ENCODE assay signal across 16 cellular contexts in genomic region chr19:35207391-35207871, GRCh38. TPM values are rescaled to one million over a fixed set of nuclear protein-coding genes. Genes with fewer than 3 reads are reported as not detected.
DNase-seq lines count a peak whose midpoint lies in the region; FAIRE-seq and TF ChIP-seq lines count a peak whose summit lies in the region.
"Had no signal": no experiment of that assay in that cellular context is flagged by ENCODE, and none has a peak within 500 bp of the region (broad histone marks: within the 10 kb centered on the region; RNA-seq: fewer than 3 reads in every experiment).

No MANE protein-coding gene starts in this region.

- H3K27me3 Mint-ChIP-seq in activated naive CD4-positive, alpha-beta T cell treated with anti-CD3 and anti-CD28 coated beads for 36 hours (ENCODE audit: low read depth), result no peaks in the 10 kb centered on the region
- no peaks in the 10 kb centered on the region for H3K27me3 Mint-ChIP-seq in activated CD4-positive, alpha-beta memory T cell treated with anti-CD3 and anti-CD28 coated beads for 36 hours
- no peaks in the 10 kb centered on the region for H3K27me3 Mint-ChIP-seq in stimulated activated naive CD8-positive, alpha-beta T cell treated with anti-CD3 and anti-CD28 coated beads, Interleukin-15, Interleukin-2, amounts not matched to agents 100 ng/mL and 50 ng/mL, for 24 hours
- peaks cover 6% of the 10 kb centered on the region for H3K27me3 Mint-ChIP-seq in chondrocyte (ENCODE audit: low read depth)

- peaks cover 4% of the 10 kb centered on the region for H3K9me3 Mint-ChIP-seq in activated naive CD4-positive, alpha-beta T cell treated with anti-CD3 and anti-CD28 coated beads for 36 hours
- peaks cover 5% of the 10 kb centered on the region for H3K9me3 Mint-ChIP-seq in activated CD4-positive, alpha-beta memory T cell treated with anti-CD3 and anti-CD28 coated beads for 36 hours
- H3K9me3 Mint-ChIP-seq in stimulated activated naive CD8-positive, alpha-beta T cell treated with anti-CD3 and anti-CD28 coated beads, Interleukin-15, Interleukin-2, amounts not matched to agents 100 ng/mL and 50 ng/mL, for 24 hours, result no peaks in the 10 kb centered on the region
- no peaks in the 10 kb centered on the region for H3K9me3 Mint-ChIP-seq in chondrocyte (ENCODE audit: low read depth)

- H3K36me3 Mint-ChIP-seq in activated naive CD4-positive, alpha-beta T cell treated with anti-CD3 and anti-CD28 coated beads for 36 hours (ENCODE audit: low read depth), result no peaks in the 10 kb centered on the region
- peaks cover 2% of the 10 kb centered on the region for H3K36me3 Mint-ChIP-seq in activated CD4-positive, alpha-beta memory T cell treated with anti-CD3 and anti-CD28 coated beads for 36 hours
- H3K36me3 Mint-ChIP-seq in stimulated activated naive CD8-positive, alpha-beta T cell treated with anti-CD3 and anti-CD28 coated beads, Interleukin-15, Interleukin-2, amounts not matched to agents 100 ng/mL and 50 ng/mL, for 24 hours (ENCODE audit: low read depth), result peaks cover 4% of the 10 kb centered on the region
- H3K36me3 Mint-ChIP-seq in chondrocyte (ENCODE audit: low read depth), result no peaks in the 10 kb centered on the region

- no peak overlapping the region for H3K9ac ChIP-seq in colonic mucosa (ENCODE audit: low read depth in 2 of 2, low read length in 2 of 2)

- peak; percentile 31 for DNase-seq in activated naive CD4-positive, alpha-beta T cell treated with anti-CD3 and anti-CD28 coated beads for 36 hours
- DNase-seq in activated naive CD4-positive, alpha-beta T cell (lab: John Stamatoyannopoulos, UW), result no peak
- DNase-seq in activated CD4-positive, alpha-beta memory T cell treated with anti-CD3 and anti-CD28 coated beads for 36 hours, result peak; percentile 48
- DNase-seq in colonic mucosa, result peak; percentile 4
- no peak for DNase-seq in chondrocyte (ENCODE audit: low spot score)
- no peak for DNase-seq in NCI-H1436 (lab: John Stamatoyannopoulos, UW)
- DNase-seq in GM12892 (ENCODE audit: insufficient read length), result no peak
- DNase-seq: ACHN, anterior cingulate cortex, DMS79, left ventricle myocardium inferior, NCI-H446, nucleus accumbens had no signal

- H3K27me3 ChIP-seq in colonic mucosa, result no peaks in the 10 kb centered on the region

- peak overlapping the region; percentile 92 for H3K27ac Mint-ChIP-seq in activated naive CD4-positive, alpha-beta T cell treated with anti-CD3 and anti-CD28 coated beads for 36 hours
- H3K27ac Mint-ChIP-seq in activated CD4-positive, alpha-beta memory T cell treated with anti-CD3 and anti-CD28 coated beads for 36 hours, result peak overlapping the region; percentile 88
- H3K27ac Mint-ChIP-seq in stimulated activated naive CD8-positive, alpha-beta T cell treated with anti-CD3 and anti-CD28 coated beads, Interleukin-15, Interleukin-2, amounts not matched to agents 100 ng/mL and 50 ng/mL, for 24 hours, result peak overlapping the region; percentile 92
- H3K27ac Mint-ChIP-seq in chondrocyte (ENCODE audit: unreplicated experiment), result no peak overlapping the region

- intact Hi-C loops in activated naive CD4-positive, alpha-beta T cell treated with anti-CD3 and anti-CD28 coated beads for 36 hours (cut with micrococcal nuclease), result no loop called here
- intact Hi-C loops in activated CD4-positive, alpha-beta memory T cell treated with anti-CD3 and anti-CD28 coated beads for 36 hours (cut with micrococcal nuclease), result loop anchor here (2.0 kb wide), 1 partner anchor 139 kb away; the partner anchor contains the start of gene FFAR1
- intact Hi-C loops in colonic mucosa (cut with DNase I), result no loop called here

- no peaks in the 10 kb centered on the region for H3K4me1 ChIP-seq in colonic mucosa

- TF ChIP-seq CTCF in colonic mucosa (IDR thresholded peaks at IDR 0.05) (no peak), chondrocyte (IDR thresholded peaks at IDR 0.05) (no peak)

- H3K36me3 ChIP-seq in colonic mucosa, result no peaks in the 10 kb centered on the region
- H3K36me3 ChIP-seq: left ventricle myocardium inferior had no signal

- no peaks in the 10 kb centered on the region for H3K9me3 ChIP-seq in colonic mucosa
- H3K9me3 ChIP-seq: left ventricle myocardium inferior had no signal

- CTCF ChIA-PET in activated naive CD4-positive, alpha-beta T cell treated with anti-CD3 and anti-CD28 coated beads for 36 hours (lab: Charles Lee), result interaction anchor here (1.0 kb wide), 1 partner anchor 53 kb away, joined by 3 read pairs; the partner anchor contains the start of gene FXYD5
- CTCF ChIA-PET in activated CD4-positive, alpha-beta memory T cell treated with anti-CD3 and anti-CD28 coated beads for 36 hours (lab: Charles Lee), result no interaction called here

- H3K4me3 ChIP-seq in colonic mucosa, result no peak overlapping the region
- H3K4me3 ChIP-seq: left ventricle myocardium inferior, smooth muscle cell had no signal

- no peak for FAIRE-seq in GM12892 (lab: Jason Lieb, UNC)

- no peak overlapping the region for H3K27ac ChIP-seq in colonic mucosa
- H3K27ac ChIP-seq: left ventricle myocardium inferior had no signal

- H3K4me3 Mint-ChIP-seq in activated naive CD4-positive, alpha-beta T cell treated with anti-CD3 and anti-CD28 coated beads for 36 hours, result no peak overlapping the region
- H3K4me3 Mint-ChIP-seq in activated CD4-positive, alpha-beta memory T cell treated with anti-CD3 and anti-CD28 coated beads for 36 hours, result peak overlapping the region; percentile 3
- peak overlapping the region; percentile 20 for H3K4me3 Mint-ChIP-seq in stimulated activated naive CD8-positive, alpha-beta T cell treated with anti-CD3 and anti-CD28 coated beads, Interleukin-15, Interleukin-2, amounts not matched to agents 100 ng/mL and 50 ng/mL, for 24 hours
- H3K4me3 Mint-ChIP-seq in chondrocyte (ENCODE audit: unreplicated experiment), result no peak overlapping the region

- peaks cover 78% of the 10 kb centered on the region for H3K4me1 Mint-ChIP-seq in activated naive CD4-positive, alpha-beta T cell treated with anti-CD3 and anti-CD28 coated beads for 36 hours (ENCODE audit: low read depth)
- H3K4me1 Mint-ChIP-seq in activated CD4-positive, alpha-beta memory T cell treated with anti-CD3 and anti-CD28 coated beads for 36 hours (ENCODE audit: low read depth), result peaks cover 77% of the 10 kb centered on the region
- H3K4me1 Mint-ChIP-seq in stimulated activated naive CD8-positive, alpha-beta T cell treated with anti-CD3 and anti-CD28 coated beads, Interleukin-15, Interleukin-2, amounts not matched to agents 100 ng/mL and 50 ng/mL, for 24 hours (ENCODE audit: low read depth), result peaks cover 90% of the 10 kb centered on the region
- H3K4me1 Mint-ChIP-seq in chondrocyte (ENCODE audit: low read depth), result no peaks in the 10 kb centered on the region

- TF ChIP-seq POLR2A in GM12892 (IDR thresholded peaks at IDR 0.05; ENCODE audit: low read depth, low read length), result no peak

- POLR2A ChIA-PET in activated CD4-positive, alpha-beta memory T cell treated with anti-CD3 and anti-CD28 coated beads for 36 hours (lab: Charles Lee), result interaction anchor here (1.0 kb wide), 1 partner anchor 65 kb away, joined by 3 read pairs; no protein-coding TSS in a partner anchor

RNA-seq across cellular contexts. Expression of gene FAM187B, which starts 21.1 kb away (rescaled TPM):
- not detected for total RNA-seq in activated naive CD4-positive, alpha-beta T cell treated with anti-CD3 and anti-CD28 coated beads for 36 hours
- under 1 TPM in 1 of 2 experiments, not detected in 1; 0.19 TPM for total RNA-seq in activated CD4-positive, alpha-beta memory T cell treated with anti-CD3 and anti-CD28 coated beads for 36 hours
- total RNA-seq in colonic mucosa, result not detected
- total RNA-seq in chondrocyte, result not detected in 3 replicates
- polyA plus RNA-seq in GM12892 (2012; ENCODE audit: missing spikeins), result not detected
- total RNA-seq: H4, left ventricle myocardium inferior, smooth muscle cell had no signal
- polyA plus RNA-seq: smooth muscle cell had no signal

RNA-seq across cellular contexts. Expression of gene LSR, which starts 41.4 kb away (rescaled TPM):
- total RNA-seq in activated naive CD4-positive, alpha-beta T cell treated with anti-CD3 and anti-CD28 coated beads for 36 hours, result 10 to 100 TPM in 1 of 2 experiments, 1 to 10 TPM in 1; 8.2 to 11.2 TPM
- 10 to 100 TPM; 25.4 to 28.7 TPM for total RNA-seq in activated CD4-positive, alpha-beta memory T cell treated with anti-CD3 and anti-CD28 coated beads for 36 hours
- 100 to 1,000 TPM; 252 TPM for total RNA-seq in colonic mucosa
- 0.24 to 0.99 TPM (median 0.64 TPM) in 3 replicates for total RNA-seq in chondrocyte
- 12.7 TPM for polyA plus RNA-seq in GM12892 (2012; ENCODE audit: missing spikeins)

RNA-seq across cellular contexts. Expression of gene FXYD5, which starts 52.9 kb away (rescaled TPM):
- 100 to 1,000 TPM; 289 to 294 TPM for total RNA-seq in activated naive CD4-positive, alpha-beta T cell treated with anti-CD3 and anti-CD28 coated beads for 36 hours
- 100 to 1,000 TPM; 334 to 360 TPM for total RNA-seq in activated CD4-positive, alpha-beta memory T cell treated with anti-CD3 and anti-CD28 coated beads for 36 hours
- total RNA-seq in colonic mucosa (10 to 100 TPM; 20.3 to 23.6 TPM), chondrocyte (108 to 114 TPM (median 113 TPM) in 3 replicates)
- polyA plus RNA-seq in GM12892 (2012; ENCODE audit: missing spikeins), result 48.8 TPM

Comparison
In these comparisons a context has a peak if more than half of its experiments do, and no peak if none do; other contexts are left out.
1. DNase-seq: peak in activated naive CD4-positive, alpha-beta T cell treated with anti-CD3 and anti-CD28 coated beads for 36 hours (single experiment), activated CD4-positive, alpha-beta memory T cell treated with anti-CD3 and anti-CD28 coated beads for 36 hours (single experiment) and colonic mucosa (single experiment); none in activated naive CD4-positive, alpha-beta T cell (0 of 4), chondrocyte (single experiment), NCI-H1436 (single experiment) and GM12892 (single experiment).
2. H3K4me3 Mint-ChIP-seq: peak in activated CD4-positive, alpha-beta memory T cell treated with anti-CD3 and anti-CD28 coated beads for 36 hours (single experiment) and stimulated activated naive CD8-positive, alpha-beta T cell treated with anti-CD3 and anti-CD28 coated beads, Interleukin-15, Interleukin-2, amounts not matched to agents 100 ng/mL and 50 ng/mL, for 24 hours (single experiment); none in activated naive CD4-positive, alpha-beta T cell treated with anti-CD3 and anti-CD28 coated beads for 36 hours (single experiment) and chondrocyte (single experiment).
3. RNA of gene LSR, which starts 41.4 kb away (total RNA-seq): 252 TPM in colonic mucosa; 25.4 to 28.7 TPM in activated CD4-positive, alpha-beta memory T cell treated with anti-CD3 and anti-CD28 coated beads for 36 hours, 8.2 to 11.2 TPM in activated naive CD4-positive, alpha-beta T cell treated with anti-CD3 and anti-CD28 coated beads for 36 hours and 0.24 to 0.99 TPM in chondrocyte; every median in the first group is over 4 times any median in the second.